In genomic region chr19:17020380-17020779, GRCh38 we compare ENCODE assay signal across 1 cellular context.
TF ChIP-seq lines count a peak whose summit lies in the region.

No MANE protein-coding gene starts in this region.

TF ChIP-seq in SK-N-SH, 30 proteins besides CTCF, POLR2A, EP300 and RAD21 (continued from another document):
- TF ChIP-seq, protein P1, sequence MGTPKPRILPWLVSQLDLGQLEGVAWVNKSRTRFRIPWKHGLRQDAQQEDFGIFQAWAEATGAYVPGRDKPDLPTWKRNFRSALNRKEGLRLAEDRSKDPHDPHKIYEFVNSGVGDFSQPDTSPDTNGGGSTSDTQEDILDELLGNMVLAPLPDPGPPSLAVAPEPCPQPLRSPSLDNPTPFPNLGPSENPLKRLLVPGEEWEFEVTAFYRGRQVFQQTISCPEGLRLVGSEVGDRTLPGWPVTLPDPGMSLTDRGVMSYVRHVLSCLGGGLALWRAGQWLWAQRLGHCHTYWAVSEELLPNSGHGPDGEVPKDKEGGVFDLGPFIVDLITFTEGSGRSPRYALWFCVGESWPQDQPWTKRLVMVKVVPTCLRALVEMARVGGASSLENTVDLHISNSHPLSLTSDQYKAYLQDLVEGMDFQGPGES (IDR thresholded peaks at IDR 0.05; ENCODE audit: low read depth, low read length): no peak
